Comparison of ENCODE assay signal across 24 cellular contexts in genomic region chr17:15319461-15319860, GRCh38. TPM values are rescaled to one million over a fixed set of nuclear protein-coding genes. Genes with fewer than 3 reads are reported as not detected.
DNase-seq lines count a peak whose midpoint lies in the region; ATAC-seq, FAIRE-seq and TF ChIP-seq lines count a peak whose summit lies in the region.
"Had no signal": no experiment of that assay in that cellular context is flagged by ENCODE, and none has a peak within 500 bp of the region (broad histone marks: within the 10 kb centered on the region; RNA-seq: fewer than 3 reads in every experiment).

No MANE protein-coding gene starts in this region.

- H3K79me2 ChIP-seq in OCI-LY7 (ENCODE audit: insufficient read depth, low read depth, low read length), result no peaks in the 10 kb centered on the region

- no peaks in the 10 kb centered on the region for H3K4me1 ChIP-seq in A549
- H3K4me1 ChIP-seq in SJCRH30, result no peaks in the 10 kb centered on the region
- H3K4me1 ChIP-seq in OCI-LY7 (ENCODE audit: insufficient read depth, low read length, poor library complexity, severe bottlenecking), result no peaks in the 10 kb centered on the region
- H3K4me1 ChIP-seq: HAP-1 had no signal

- TF ChIP-seq RAD21 in A549 (conservative IDR thresholded peaks at IDR 0.05 in 1 of 2, IDR thresholded peaks at IDR 0.05 in 1 of 2), result no peak

- 51% methylated on average over 5 of the region's 5 CpGs for WGBS in A549 (ENCODE audit: missing lambda C conversion rate)

- CTCF ChIA-PET in A549 (lab: Yijun Ruan, JAX) (interaction anchor here (1.3 to 1.9 kb wide), 2 partner anchors 27 to 183 kb away, joined by 3 to 5 read pairs; no protein-coding TSS in a partner anchor), OCI-LY7 (lab: Charles Lee; ENCODE audit: unreplicated experiment) (no interaction called here)

- no peak overlapping the region for H3K27ac ChIP-seq in A549
- H3K27ac ChIP-seq in SJCRH30, result no peak overlapping the region
- no peak overlapping the region for H3K27ac ChIP-seq in OCI-LY7 (ENCODE audit: low read depth, low read length, poor library complexity, severe bottlenecking)
- H3K27ac ChIP-seq: 22Rv1 had no signal

- no peaks in the 10 kb centered on the region for H3K9me3 ChIP-seq in A549
- H3K9me3 ChIP-seq in SJCRH30 (replicated peaks), result no peaks in the 10 kb centered on the region
- no peaks in the 10 kb centered on the region for H3K9me3 ChIP-seq in OCI-LY7 (ENCODE audit: low read length)
- H3K9me3 ChIP-seq: HAP-1 had no signal

- no peak for TF ChIP-seq POLR2A in A549 (IDR thresholded peaks at IDR 0.05; ENCODE audit: low read length)

- intact Hi-C loops in OCI-LY7 (cut with micrococcal nuclease; ENCODE audit: unreplicated experiment), result no loop called here

- BruUV-seq in OCI-LY7 (replicated peaks; lab: Mats Ljungman, UMichigan), result no TSS peak

- H2AFZ ChIP-seq in OCI-LY7 (ENCODE audit: low read length), result no peak overlapping the region
- H2AFZ ChIP-seq: GM23338 had no signal

- TF ChIP-seq EP300 in A549 (IDR thresholded peaks at IDR 0.05), result no peak

- H3K9me2 ChIP-seq in OCI-LY7 (ENCODE audit: insufficient read depth, low read length), result no peaks in the 10 kb centered on the region

- POLR2A ChIA-PET in A549 (lab: Yijun Ruan, JAX) (interaction anchor here (0.7 kb wide), 1 partner anchor 8 kb away, joined by 3 read pairs; no protein-coding TSS in a partner anchor), OCI-LY7 (lab: Charles Lee) (no interaction called here)

- no peaks in the 10 kb centered on the region for H4K20me1 ChIP-seq in OCI-LY7 (ENCODE audit: insufficient read depth, low read length)

- no peak for TF ChIP-seq CTCF in A549 (IDR thresholded peaks at IDR 0.05)
- no peak for TF ChIP-seq CTCF in OCI-LY7 (conservative IDR thresholded peaks at IDR 0.05; ENCODE audit: low read length)

- ATAC-seq in A549, result peak; percentile 58 to 69; a peak in 4 of 6 replicates
- ATAC-seq: GM12878, GM23338 had no signal

- peaks cover 14% of the 10 kb centered on the region for H3K27me3 ChIP-seq in SJCRH30

- no peak overlapping the region for H3K4me2 ChIP-seq in A549
- no peak overlapping the region for H3K4me2 ChIP-seq in OCI-LY7 (ENCODE audit: low read length)
- H3K4me2 ChIP-seq: GM23338 had no signal

- FAIRE-seq in A549 (lab: Jason Lieb, UNC) (peak; percentile 77), endometrium (lab: Jason Lieb, UNC) (peak; percentile 51)
- FAIRE-seq: A204.1, GM12878, GM19239 had no signal

- H3K4me3 ChIP-seq in A549, result no peak overlapping the region
- no peak overlapping the region for H3K4me3 ChIP-seq in SJCRH30
- no peak overlapping the region for H3K4me3 ChIP-seq in OCI-LY7 (ENCODE audit: low read depth, low read length, poor library complexity, severe bottlenecking)
- H3K4me3 ChIP-seq: GM12878, GM23338, HAP-1 had no signal

- DNase-seq in A549 (ENCODE audit: low read depth in 1 of 2, low spot score in 1 of 2) (peak in 1 of 2 experiments; percentile 22), SJCRH30 (peak; percentile 76 to 77), left kidney (ENCODE audit: low read depth, low spot score) (peak; percentile 79), HuH-7 (ENCODE audit: low spot score) (no peak), OCI-LY7 (ENCODE audit: low spot score) (no peak), DMS53 (lab: John Stamatoyannopoulos, UW) (no peak), occipital lobe (lab: John Stamatoyannopoulos, UW) (no peak)
- DNase-seq: ACHN; AML-193; C1 segment of cervical spinal cord; Calu3; CD4-positive, alpha-beta memory T cell; COR-L47; DND-41; GDM1; HFFc6 had no signal

- no peaks in the 10 kb centered on the region for H3K36me3 ChIP-seq in SJCRH30
- H3K36me3 ChIP-seq in OCI-LY7 (ENCODE audit: insufficient read depth, low read length), result no peaks in the 10 kb centered on the region
- H3K36me3 ChIP-seq: HAP-1 had no signal

TF ChIP-seq in A549, 52 proteins besides CTCF, POLR2A, EP300 and RAD21:
- TF ChIP-seq ESRRA (IDR thresholded peaks at IDR 0.05; ENCODE audit: borderline replicate concordance, low read length), result no peak
- TF ChIP-seq POLR2AphosphoS2 (conservative IDR thresholded peaks at IDR 0.05; ENCODE audit: low read length), result no peak
- TF ChIP-seq MAZ (IDR thresholded peaks at IDR 0.05; ENCODE audit: borderline replicate concordance, low read depth, low read length), result no peak
- no peak for TF ChIP-seq MYC (IDR thresholded peaks at IDR 0.05; ENCODE audit: borderline replicate concordance, low read length)
- no peak for TF ChIP-seq ZNF302 (CRISPR knock-in tag; IDR thresholded peaks at IDR 0.05)
- TF ChIP-seq RCOR1 (IDR thresholded peaks at IDR 0.05; ENCODE audit: low read depth, low read length), result no peak
- no peak for TF ChIP-seq SREBF2 (IDR thresholded peaks at IDR 0.05)
- TF ChIP-seq ZSCAN20 (CRISPR knock-in tag; IDR thresholded peaks at IDR 0.05), result no peak
- TF ChIP-seq ZFP36 (IDR thresholded peaks at IDR 0.05; ENCODE audit: borderline replicate concordance, partially characterized antibody), result no peak
- no peak for TF ChIP-seq KDM5A (IDR thresholded peaks at IDR 0.05)
- no peak for TF ChIP-seq MAFK (IDR thresholded peaks at IDR 0.05; ENCODE audit: partially characterized antibody)

RNA-seq across cellular contexts. Expression of gene TEKT3, which starts 21.9 kb away (rescaled TPM):
- 0.21 and 0.49 TPM in 2 replicates for polyA plus RNA-seq in A549 (2011; rRNA removed)
- 0.12 TPM in 1 of 2 replicates, not detected in the other for polyA plus RNA-seq in A549 (2012; cell fraction: cytosol; rRNA removed)
- 0.29 and 1.2 TPM in 2 replicates for polyA plus RNA-seq in A549 (2012; cell fraction: nucleus; rRNA removed)
- 0.17 TPM in 1 of 3 replicates, not detected in the others for polyA plus RNA-seq in A549 (2017; fragmentation: RNase III; extraction: RNeasy Plus Mini Kit Qiagen cat#74134 plus additional on column Dnase treatment)
- 0.39 TPM in 1 of 2 replicates, not detected in the other for polyA minus RNA-seq in A549 (2011; rRNA and poly(A)+ RNA removed)
- total RNA-seq in SJCRH30 (2014; rRNA removed; shearing (Covaris generic)), result not detected in 2 replicates
- not detected in 2 replicates for total RNA-seq in OCI-LY7 (2014; rRNA removed; shearing (Covaris generic))
- total RNA-seq in OCI-LY7 (2022), result not detected in 2 replicates
- 1.2 TPM for total RNA-seq in occipital lobe
- total RNA-seq: Calu3, GM12878, H4, HFFc6 had no signal
- polyA plus RNA-seq: CD4-positive, alpha-beta memory T cell had no signal

RNA-seq across cellular contexts. Expression of gene PMP22, which starts 54.3 kb away (rescaled TPM):
- polyA plus RNA-seq in A549 (2011; rRNA removed), result 102 and 131 TPM in 2 replicates
- 213 and 232 TPM in 2 replicates for polyA plus RNA-seq in A549 (2012; cell fraction: cytosol; rRNA removed)
- 159 and 171 TPM in 2 replicates for polyA plus RNA-seq in A549 (2012; cell fraction: nucleus; rRNA removed)
- 39.1 to 40.7 TPM (median 40.1 TPM) in 3 replicates for polyA plus RNA-seq in A549 (2017; fragmentation: RNase III; extraction: RNeasy Plus Mini Kit Qiagen cat#74134 plus additional on column Dnase treatment)
- 168 and 199 TPM in 2 replicates for polyA minus RNA-seq in A549 (2011; rRNA and poly(A)+ RNA removed)
- total RNA-seq in SJCRH30 (2014; rRNA removed; shearing (Covaris generic)), result 7.2 and 7.9 TPM in 2 replicates
- not detected in 2 replicates for total RNA-seq in OCI-LY7 (2014; rRNA removed; shearing (Covaris generic))
- not detected in 2 replicates for total RNA-seq in OCI-LY7 (2022)
- total RNA-seq in occipital lobe, result 12.0 TPM
- polyA plus RNA-seq: CD4-positive, alpha-beta memory T cell; GM12878 had no signal

Comparison
In these comparisons a context has a peak if more than half of its experiments do, and no peak if none do; other contexts are left out.
1. DNase-seq: peak in SJCRH30 (2 of 2) and left kidney (single experiment); none in HuH-7 (single experiment), OCI-LY7 (single experiment), DMS53 (single experiment) and occipital lobe (single experiment).